In the genomic region with DNA sequence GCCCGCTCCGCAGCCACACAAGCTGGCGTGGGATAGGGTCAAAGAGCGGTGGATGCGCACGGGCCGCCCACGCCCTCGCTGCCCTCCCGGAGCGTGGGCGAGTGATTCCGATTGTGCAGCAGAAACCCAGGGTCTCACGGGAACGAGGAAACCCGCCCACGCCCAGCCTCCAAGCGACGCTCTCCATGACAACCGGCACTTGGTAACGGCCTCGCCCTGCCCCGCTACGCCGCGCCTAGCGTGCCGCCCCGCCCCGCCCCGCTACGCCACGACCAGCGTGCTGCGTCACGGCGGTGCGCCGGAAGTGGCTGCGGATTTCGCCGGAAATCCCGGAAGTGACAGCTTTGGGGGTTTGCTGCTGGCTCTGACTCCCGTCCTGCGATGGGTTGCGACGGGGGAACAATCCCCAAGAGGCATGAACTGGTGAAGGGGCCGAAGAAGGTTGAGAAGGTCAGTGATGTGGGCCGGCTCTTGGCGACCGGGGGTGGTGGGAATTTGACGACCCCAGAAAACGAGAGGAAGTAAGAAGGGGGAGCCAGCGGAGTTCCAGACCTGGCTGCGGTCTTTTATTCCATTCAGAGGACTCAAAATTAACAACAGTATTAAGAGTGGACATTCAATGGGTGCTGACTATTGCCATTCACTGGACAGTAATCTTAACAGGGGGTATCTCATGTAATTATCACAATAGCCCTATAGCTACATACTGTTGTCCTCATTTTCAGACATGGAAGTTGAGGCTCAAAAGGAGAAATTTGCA, we compare ENCODE assay signal across 1 cellular context.
TF ChIP-seq lines count a peak whose summit lies in the region.

A gene with protein sequence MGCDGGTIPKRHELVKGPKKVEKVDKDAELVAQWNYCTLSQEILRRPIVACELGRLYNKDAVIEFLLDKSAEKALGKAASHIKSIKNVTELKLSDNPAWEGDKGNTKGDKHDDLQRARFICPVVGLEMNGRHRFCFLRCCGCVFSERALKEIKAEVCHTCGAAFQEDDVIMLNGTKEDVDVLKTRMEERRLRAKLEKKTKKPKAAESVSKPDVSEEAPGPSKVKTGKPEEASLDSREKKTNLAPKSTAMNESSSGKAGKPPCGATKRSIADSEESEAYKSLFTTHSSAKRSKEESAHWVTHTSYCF (plus strand): TSS at position 311 of the 760 bp plus-strand sequence. CDS start 71 bp downstream, at position 382.

TF ChIP-seq in HEK293, 187 proteins besides CTCF, POLR2A, EP300 and RAD21 (continued from another document and continues in another):
- TF ChIP-seq KLF8 (tag by site-specific recombination; IDR thresholded peaks at IDR 0.05) (peak; percentile 99), ZBTB8A (tag by site-specific recombination; IDR thresholded peaks at IDR 0.05) (peak; percentile 20; the same call in 1 of the 2 replicates), ZNF629 (tag by site-specific recombination; IDR thresholded peaks at IDR 0.05) (peak; percentile 99), ZNF701 (tag by site-specific recombination; IDR thresholded peaks at IDR 0.05) (no peak), ZNF76 (tag by site-specific recombination; IDR thresholded peaks at IDR 0.05; ENCODE audit: borderline replicate concordance, low read depth) (peak; percentile 69; the same call in 1 of the 2 replicates), ZNF37A (tag by site-specific recombination; IDR thresholded peaks at IDR 0.05) (no peak), KLF9 (tag by site-specific recombination; IDR thresholded peaks at IDR 0.05; ENCODE audit: low read depth) (peak; percentile 95), ZBTB1 (tag by site-specific recombination; IDR thresholded peaks at IDR 0.05) (no peak), ZNF146 (tag by site-specific recombination; IDR thresholded peaks at IDR 0.05) (no peak), SETDB1 (IDR thresholded peaks at IDR 0.05; ENCODE audit: insufficient read length, low read length) (no peak), ZNF433 (tag by site-specific recombination; IDR thresholded peaks at IDR 0.05; ENCODE audit: low read depth) (no peak), ZNF214 (tag by site-specific recombination; IDR thresholded peaks at IDR 0.05; ENCODE audit: borderline replicate concordance) (no peak), ZNF423 (tag by site-specific recombination; IDR thresholded peaks at IDR 0.05) (no peak), ZBTB17 (tag by site-specific recombination; IDR thresholded peaks at IDR 0.05) (peak; percentile 77), ZNF48 (tag by site-specific recombination; IDR thresholded peaks at IDR 0.05) (no peak), ZNF548 (tag by site-specific recombination; IDR thresholded peaks at IDR 0.05) (no peak), ZNF354C (tag by site-specific recombination; IDR thresholded peaks at IDR 0.05; ENCODE audit: borderline replicate concordance, low read depth) (no peak), SP2 (tag by site-specific recombination; IDR thresholded peaks at IDR 0.05) (peak; percentile 93), ZNF221 (tag by site-specific recombination; IDR thresholded peaks at IDR 0.05; ENCODE audit: borderline replicate concordance) (no peak), GLIS1 (tag by site-specific recombination; IDR thresholded peaks at IDR 0.05) (peak; percentile 82), ZNF175 (tag by site-specific recombination; IDR thresholded peaks at IDR 0.05) (no peak), GLIS2 (tag by site-specific recombination; IDR thresholded peaks at IDR 0.05) (peak; percentile 63), WT1 (tag by site-specific recombination; IDR thresholded peaks at IDR 0.05) (0 out of 2 replicates have a peak, but pooled peaks have one; percentile 6), ZNF112 (tag by site-specific recombination; IDR thresholded peaks at IDR 0.05) (no peak), ZNF155 (tag by site-specific recombination; IDR thresholded peaks at IDR 0.05) (no peak), ZFP69B (tag by site-specific recombination; IDR thresholded peaks at IDR 0.05) (no peak), ZNF600 (tag by site-specific recombination; IDR thresholded peaks at IDR 0.05) (no peak), ZNF416 (tag by site-specific recombination; IDR thresholded peaks at IDR 0.05) (no peak), ZNF621 (tag by site-specific recombination; IDR thresholded peaks at IDR 0.05) (no peak), ZNF138 (tag by site-specific recombination; IDR thresholded peaks at IDR 0.05; ENCODE audit: borderline replicate concordance) (no peak), ZNF558 (tag by site-specific recombination; IDR thresholded peaks at IDR 0.05) (no peak), SP3 (tag by site-specific recombination; IDR thresholded peaks at IDR 0.05) (peak; percentile 96), ZNF341 (tag by site-specific recombination; IDR thresholded peaks at IDR 0.05; ENCODE audit: low read depth) (no peak), HOXA7 (CRISPR knock-in tag; IDR thresholded peaks at IDR 0.05; ENCODE audit: borderline replicate concordance) (no peak), ZNF830 (tag by site-specific recombination; IDR thresholded peaks at IDR 0.05; ENCODE audit: low read depth) (no peak), ZNF391 (tag by site-specific recombination; IDR thresholded peaks at IDR 0.05; ENCODE audit: borderline replicate concordance, low read depth) (no peak), ZNF514 (tag by site-specific recombination; IDR thresholded peaks at IDR 0.05) (no peak), KLF10 (tag by site-specific recombination; IDR thresholded peaks at IDR 0.05) (peak; percentile 98), MYNN (tag by site-specific recombination; IDR thresholded peaks at IDR 0.05; ENCODE audit: borderline replicate concordance) (peak; percentile 97), ZNF544 (tag by site-specific recombination; IDR thresholded peaks at IDR 0.05) (no peak), EGR2 (tag by site-specific recombination; IDR thresholded peaks at IDR 0.05; ENCODE audit: low read depth) (peak; percentile 98), KLF16 (tag by site-specific recombination; IDR thresholded peaks at IDR 0.05) (peak; percentile 95), ZBTB21 (tag by site-specific recombination; IDR thresholded peaks at IDR 0.05) (peak; percentile 96)
- TF ChIP-seq, protein P1, sequence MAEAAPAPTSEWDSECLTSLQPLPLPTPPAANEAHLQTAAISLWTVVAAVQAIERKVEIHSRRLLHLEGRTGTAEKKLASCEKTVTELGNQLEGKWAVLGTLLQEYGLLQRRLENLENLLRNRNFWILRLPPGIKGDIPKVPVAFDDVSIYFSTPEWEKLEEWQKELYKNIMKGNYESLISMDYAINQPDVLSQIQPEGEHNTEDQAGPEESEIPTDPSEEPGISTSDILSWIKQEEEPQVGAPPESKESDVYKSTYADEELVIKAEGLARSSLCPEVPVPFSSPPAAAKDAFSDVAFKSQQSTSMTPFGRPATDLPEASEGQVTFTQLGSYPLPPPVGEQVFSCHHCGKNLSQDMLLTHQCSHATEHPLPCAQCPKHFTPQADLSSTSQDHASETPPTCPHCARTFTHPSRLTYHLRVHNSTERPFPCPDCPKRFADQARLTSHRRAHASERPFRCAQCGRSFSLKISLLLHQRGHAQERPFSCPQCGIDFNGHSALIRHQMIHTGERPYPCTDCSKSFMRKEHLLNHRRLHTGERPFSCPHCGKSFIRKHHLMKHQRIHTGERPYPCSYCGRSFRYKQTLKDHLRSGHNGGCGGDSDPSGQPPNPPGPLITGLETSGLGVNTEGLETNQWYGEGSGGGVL (tag by site-specific recombination; IDR thresholded peaks at IDR 0.05): no peak
- TF ChIP-seq, protein P2, sequence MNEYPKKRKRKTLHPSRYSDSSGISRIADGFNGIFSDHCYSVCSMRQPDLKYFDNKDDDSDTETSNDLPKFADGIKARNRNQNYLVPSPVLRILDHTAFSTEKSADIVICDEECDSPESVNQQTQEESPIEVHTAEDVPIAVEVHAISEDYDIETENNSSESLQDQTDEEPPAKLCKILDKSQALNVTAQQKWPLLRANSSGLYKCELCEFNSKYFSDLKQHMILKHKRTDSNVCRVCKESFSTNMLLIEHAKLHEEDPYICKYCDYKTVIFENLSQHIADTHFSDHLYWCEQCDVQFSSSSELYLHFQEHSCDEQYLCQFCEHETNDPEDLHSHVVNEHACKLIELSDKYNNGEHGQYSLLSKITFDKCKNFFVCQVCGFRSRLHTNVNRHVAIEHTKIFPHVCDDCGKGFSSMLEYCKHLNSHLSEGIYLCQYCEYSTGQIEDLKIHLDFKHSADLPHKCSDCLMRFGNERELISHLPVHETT (tag by site-specific recombination; IDR thresholded peaks at IDR 0.05): no peak; the same call in 1 of the 2 replicates
- TF ChIP-seq, protein P3, sequence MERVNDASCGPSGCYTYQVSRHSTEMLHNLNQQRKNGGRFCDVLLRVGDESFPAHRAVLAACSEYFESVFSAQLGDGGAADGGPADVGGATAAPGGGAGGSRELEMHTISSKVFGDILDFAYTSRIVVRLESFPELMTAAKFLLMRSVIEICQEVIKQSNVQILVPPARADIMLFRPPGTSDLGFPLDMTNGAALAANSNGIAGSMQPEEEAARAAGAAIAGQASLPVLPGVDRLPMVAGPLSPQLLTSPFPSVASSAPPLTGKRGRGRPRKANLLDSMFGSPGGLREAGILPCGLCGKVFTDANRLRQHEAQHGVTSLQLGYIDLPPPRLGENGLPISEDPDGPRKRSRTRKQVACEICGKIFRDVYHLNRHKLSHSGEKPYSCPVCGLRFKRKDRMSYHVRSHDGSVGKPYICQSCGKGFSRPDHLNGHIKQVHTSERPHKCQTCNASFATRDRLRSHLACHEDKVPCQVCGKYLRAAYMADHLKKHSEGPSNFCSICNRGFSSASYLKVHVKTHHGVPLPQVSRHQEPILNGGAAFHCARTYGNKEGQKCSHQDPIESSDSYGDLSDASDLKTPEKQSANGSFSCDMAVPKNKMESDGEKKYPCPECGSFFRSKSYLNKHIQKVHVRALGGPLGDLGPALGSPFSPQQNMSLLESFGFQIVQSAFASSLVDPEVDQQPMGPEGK (tag by site-specific recombination; IDR thresholded peaks at IDR 0.05): no peak
- TF ChIP-seq, protein P4, sequence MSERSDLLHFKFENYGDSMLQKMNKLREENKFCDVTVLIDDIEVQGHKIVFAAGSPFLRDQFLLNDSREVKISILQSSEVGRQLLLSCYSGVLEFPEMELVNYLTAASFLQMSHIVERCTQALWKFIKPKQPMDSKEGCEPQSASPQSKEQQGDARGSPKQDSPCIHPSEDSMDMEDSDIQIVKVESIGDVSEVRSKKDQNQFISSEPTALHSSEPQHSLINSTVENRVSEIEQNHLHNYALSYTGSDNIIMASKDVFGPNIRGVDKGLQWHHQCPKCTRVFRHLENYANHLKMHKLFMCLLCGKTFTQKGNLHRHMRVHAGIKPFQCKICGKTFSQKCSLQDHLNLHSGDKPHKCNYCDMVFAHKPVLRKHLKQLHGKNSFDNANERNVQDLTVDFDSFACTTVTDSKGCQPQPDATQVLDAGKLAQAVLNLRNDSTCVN (tag by site-specific recombination; optimal IDR thresholded peaks at IDR 0.05): peak; percentile 87
- TF ChIP-seq, protein P5, sequence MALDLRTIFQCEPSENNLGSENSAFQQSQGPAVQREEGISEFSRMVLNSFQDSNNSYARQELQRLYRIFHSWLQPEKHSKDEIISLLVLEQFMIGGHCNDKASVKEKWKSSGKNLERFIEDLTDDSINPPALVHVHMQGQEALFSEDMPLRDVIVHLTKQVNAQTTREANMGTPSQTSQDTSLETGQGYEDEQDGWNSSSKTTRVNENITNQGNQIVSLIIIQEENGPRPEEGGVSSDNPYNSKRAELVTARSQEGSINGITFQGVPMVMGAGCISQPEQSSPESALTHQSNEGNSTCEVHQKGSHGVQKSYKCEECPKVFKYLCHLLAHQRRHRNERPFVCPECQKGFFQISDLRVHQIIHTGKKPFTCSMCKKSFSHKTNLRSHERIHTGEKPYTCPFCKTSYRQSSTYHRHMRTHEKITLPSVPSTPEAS (tag by site-specific recombination; IDR thresholded peaks at IDR 0.05): no peak
- TF ChIP-seq, protein P6, sequence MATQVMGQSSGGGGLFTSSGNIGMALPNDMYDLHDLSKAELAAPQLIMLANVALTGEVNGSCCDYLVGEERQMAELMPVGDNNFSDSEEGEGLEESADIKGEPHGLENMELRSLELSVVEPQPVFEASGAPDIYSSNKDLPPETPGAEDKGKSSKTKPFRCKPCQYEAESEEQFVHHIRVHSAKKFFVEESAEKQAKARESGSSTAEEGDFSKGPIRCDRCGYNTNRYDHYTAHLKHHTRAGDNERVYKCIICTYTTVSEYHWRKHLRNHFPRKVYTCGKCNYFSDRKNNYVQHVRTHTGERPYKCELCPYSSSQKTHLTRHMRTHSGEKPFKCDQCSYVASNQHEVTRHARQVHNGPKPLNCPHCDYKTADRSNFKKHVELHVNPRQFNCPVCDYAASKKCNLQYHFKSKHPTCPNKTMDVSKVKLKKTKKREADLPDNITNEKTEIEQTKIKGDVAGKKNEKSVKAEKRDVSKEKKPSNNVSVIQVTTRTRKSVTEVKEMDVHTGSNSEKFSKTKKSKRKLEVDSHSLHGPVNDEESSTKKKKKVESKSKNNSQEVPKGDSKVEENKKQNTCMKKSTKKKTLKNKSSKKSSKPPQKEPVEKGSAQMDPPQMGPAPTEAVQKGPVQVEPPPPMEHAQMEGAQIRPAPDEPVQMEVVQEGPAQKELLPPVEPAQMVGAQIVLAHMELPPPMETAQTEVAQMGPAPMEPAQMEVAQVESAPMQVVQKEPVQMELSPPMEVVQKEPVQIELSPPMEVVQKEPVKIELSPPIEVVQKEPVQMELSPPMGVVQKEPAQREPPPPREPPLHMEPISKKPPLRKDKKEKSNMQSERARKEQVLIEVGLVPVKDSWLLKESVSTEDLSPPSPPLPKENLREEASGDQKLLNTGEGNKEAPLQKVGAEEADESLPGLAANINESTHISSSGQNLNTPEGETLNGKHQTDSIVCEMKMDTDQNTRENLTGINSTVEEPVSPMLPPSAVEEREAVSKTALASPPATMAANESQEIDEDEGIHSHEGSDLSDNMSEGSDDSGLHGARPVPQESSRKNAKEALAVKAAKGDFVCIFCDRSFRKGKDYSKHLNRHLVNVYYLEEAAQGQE (tag by site-specific recombination; IDR thresholded peaks at IDR 0.05): no peak
- TF ChIP-seq, protein P7, sequence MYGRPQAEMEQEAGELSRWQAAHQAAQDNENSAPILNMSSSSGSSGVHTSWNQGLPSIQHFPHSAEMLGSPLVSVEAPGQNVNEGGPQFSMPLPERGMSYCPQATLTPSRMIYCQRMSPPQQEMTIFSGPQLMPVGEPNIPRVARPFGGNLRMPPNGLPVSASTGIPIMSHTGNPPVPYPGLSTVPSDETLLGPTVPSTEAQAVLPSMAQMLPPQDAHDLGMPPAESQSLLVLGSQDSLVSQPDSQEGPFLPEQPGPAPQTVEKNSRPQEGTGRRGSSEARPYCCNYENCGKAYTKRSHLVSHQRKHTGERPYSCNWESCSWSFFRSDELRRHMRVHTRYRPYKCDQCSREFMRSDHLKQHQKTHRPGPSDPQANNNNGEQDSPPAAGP (tag by site-specific recombination; IDR thresholded peaks at IDR 0.05): 0 out of 2 replicates have a peak, but pooled peaks have one; percentile 19
